ENCODE assay signal across 13 cellular contexts in genomic region chr13:114152831-114153371, GRCh38. TPM values are rescaled to one million over a fixed set of nuclear protein-coding genes. Genes with fewer than 3 reads are reported as not detected.
A peak's percentile ranks its signal among the peaks of the same experiment; 100 is the strongest.
DNase-seq lines count a peak whose midpoint lies in the region; ATAC-seq and TF ChIP-seq lines count a peak whose summit lies in the region.
"Had no signal": no experiment of that assay in that cellular context is flagged by ENCODE, and none has a peak within 500 bp of the region (broad histone marks: within the 10 kb centered on the region; RNA-seq: fewer than 3 reads in every experiment).

No MANE protein-coding gene starts in this region.

- H3K27ac ChIP-seq in RWPE1 (peak overlapping the region; percentile 81), substantia nigra (ENCODE audit: low read depth, low read length, poor library complexity, severe bottlenecking) (peak overlapping the region; percentile 28), transverse colon (peak overlapping the region in 1 of 4 donors; percentile 81)
- H3K27ac ChIP-seq: upper lobe of left lung had no signal

- no peak for ATAC-seq in GM18870 (IDR thresholded peaks at IDR 0.05; ENCODE audit: unreplicated experiment)

- H3K9me3 ChIP-seq in transverse colon: no peaks in the 10 kb centered on the region
- H3K9me3 ChIP-seq: upper lobe of left lung had no signal

- TF ChIP-seq CTCF in RWPE1 (conservative IDR thresholded peaks at IDR 0.05; ENCODE audit: low read depth) (no peak), foreskin fibroblast (IDR thresholded peaks at IDR 0.05; ENCODE audit: low read depth, low read length) (no peak), transverse colon (IDR thresholded peaks at IDR 0.05) (no peak)

- POLR2A ChIA-PET in RWPE1 (lab: Yijun Ruan, JAX; ENCODE audit: low non-redundant PET): no interaction called here

- in situ Hi-C loops in transverse colon (cut with MboI; ENCODE audit: low pct_ligation_motif_present in 1 of 4, low pct_unique_long_range_greater_than_20kb in 1 of 4, low sequenced_read_pairs in 3 of 4): no loop called here

- no peak overlapping the region for H3K4me3 Mint-ChIP-seq in activated naive CD4-positive, alpha-beta T cell treated with anti-CD3 and anti-CD28 coated beads, Interleukin-2, amount 50 U/mL, for 24 hours
- no peak overlapping the region for H3K4me3 Mint-ChIP-seq in activated naive CD4-positive, alpha-beta T cell treated with anti-CD3 and anti-CD28 coated beads for 36 hours

- peaks cover 9% of the 10 kb centered on the region for H3K9me3 Mint-ChIP-seq in activated naive CD4-positive, alpha-beta T cell treated with anti-CD3 and anti-CD28 coated beads, Interleukin-2, amount 50 U/mL, for 24 hours
- no peaks in the 10 kb centered on the region for H3K9me3 Mint-ChIP-seq in activated naive CD4-positive, alpha-beta T cell treated with anti-CD3 and anti-CD28 coated beads for 36 hours

- H3K4me3 ChIP-seq in foreskin fibroblast (ENCODE audit: low read depth in 1 of 2, low read length in 2 of 2) (no peak overlapping the region), transverse colon (no peak overlapping the region)
- H3K4me3 ChIP-seq: upper lobe of left lung had no signal

- H3K4me1 ChIP-seq in transverse colon: peaks cover 3 to 24% (median 13%) of the 10 kb centered on the region in 4 donors

- CTCF ChIA-PET in activated naive CD4-positive, alpha-beta T cell treated with anti-CD3 and anti-CD28 coated beads for 36 hours (lab: Charles Lee): interaction anchor here (1.1 kb wide), 1 partner anchor 10 kb away, joined by 3 read pairs; no protein-coding TSS in a partner anchor
- CTCF ChIA-PET in RWPE1 (lab: Yijun Ruan, JAX): interaction anchor here (0.8 kb wide), 1 partner anchor 299 kb away, joined by 3 read pairs; no protein-coding TSS in a partner anchor

- TF ChIP-seq POLR2A in transverse colon (IDR thresholded peaks at IDR 0.05): no peak

- H3K4me1 Mint-ChIP-seq in activated naive CD4-positive, alpha-beta T cell treated with anti-CD3 and anti-CD28 coated beads, Interleukin-2, amount 50 U/mL, for 24 hours: peaks cover 82% of the 10 kb centered on the region
- H3K4me1 Mint-ChIP-seq in activated naive CD4-positive, alpha-beta T cell treated with anti-CD3 and anti-CD28 coated beads for 36 hours (ENCODE audit: low read depth): peaks cover 70% of the 10 kb centered on the region

- TF ChIP-seq EP300 in transverse colon (IDR thresholded peaks at IDR 0.05; ENCODE audit: low read depth): no peak

- 84 to 90% methylated on average over 8 to 20 of the region's 20 CpGs for WGBS in transverse colon (ENCODE audit: low coverage in 1 of 2), 2 donors

- intact Hi-C loops in activated naive CD4-positive, alpha-beta T cell treated with anti-CD3 and anti-CD28 coated beads for 36 hours (cut with micrococcal nuclease): no loop called here
- intact Hi-C loops in transverse colon (cut with DNase I; ENCODE audit: low total_unique reads): no loop called here

- peaks cover 5% of the 10 kb centered on the region for H3K36me3 Mint-ChIP-seq in activated naive CD4-positive, alpha-beta T cell treated with anti-CD3 and anti-CD28 coated beads, Interleukin-2, amount 50 U/mL, for 24 hours
- no peaks in the 10 kb centered on the region for H3K36me3 Mint-ChIP-seq in activated naive CD4-positive, alpha-beta T cell treated with anti-CD3 and anti-CD28 coated beads for 36 hours (ENCODE audit: low read depth)

- no peaks in the 10 kb centered on the region for H3K27me3 ChIP-seq in transverse colon
- H3K27me3 ChIP-seq: upper lobe of left lung had no signal

- peak overlapping the region; percentile 89 for H3K27ac Mint-ChIP-seq in activated naive CD4-positive, alpha-beta T cell treated with anti-CD3 and anti-CD28 coated beads, Interleukin-2, amount 50 U/mL, for 24 hours
- H3K27ac Mint-ChIP-seq in activated naive CD4-positive, alpha-beta T cell treated with anti-CD3 and anti-CD28 coated beads for 36 hours: no peak overlapping the region

- no peaks in the 10 kb centered on the region for H3K27me3 Mint-ChIP-seq in activated naive CD4-positive, alpha-beta T cell treated with anti-CD3 and anti-CD28 coated beads, Interleukin-2, amount 50 U/mL, for 24 hours
- no peaks in the 10 kb centered on the region for H3K27me3 Mint-ChIP-seq in activated naive CD4-positive, alpha-beta T cell treated with anti-CD3 and anti-CD28 coated beads for 36 hours (ENCODE audit: low read depth)

- no peak for DNase-seq in activated naive CD4-positive, alpha-beta T cell treated with anti-CD3 and anti-CD28 coated beads for 36 hours
- no peak for DNase-seq in RWPE1 (ENCODE audit: low spot score)
- DNase-seq in foreskin fibroblast: peak; percentile 73 to 84
- DNase-seq in substantia nigra (lab: John Stamatoyannopoulos, UW): peak in 10 of 49 donors; percentile 16 to 66 (median 36)
- no peak for DNase-seq in NCI-H1417 (lab: John Stamatoyannopoulos, UW)
- no peak for DNase-seq in transverse colon
- DNase-seq: NCI-H1048, upper lobe of left lung had no signal

- H3K36me3 ChIP-seq in transverse colon: no peaks in the 10 kb centered on the region
- H3K36me3 ChIP-seq: upper lobe of left lung had no signal

RNA-seq across cellular contexts. Expression of gene RASA3, which starts 20.5 kb away (rescaled TPM):
- total RNA-seq in activated naive CD4-positive, alpha-beta T cell treated with anti-CD3 and anti-CD28 coated beads for 36 hours: 10 to 100 TPM; 48.3 to 48.8 TPM
- total RNA-seq in transverse colon: 10 to 100 TPM in 1 of 4 donors, 1 to 10 TPM in 3; 4.4 to 15.6 (median 8.5) TPM

RNA-seq across cellular contexts. Expression of gene CFAP97D2, which starts 26.2 kb away (rescaled TPM):
- total RNA-seq in activated naive CD4-positive, alpha-beta T cell treated with anti-CD3 and anti-CD28 coated beads for 36 hours: under 1 TPM in 1 of 2 experiments, not detected in 1; 0.17 TPM
- not detected for total RNA-seq in transverse colon
- total RNA-seq: HT-29, myocyte, skeletal muscle tissue had no signal

Comparison
In these comparisons a context has a peak if more than half of its experiments do, and no peak if none do; other contexts are left out.
1. DNase-seq: peak in foreskin fibroblast (2 of 2); none in activated naive CD4-positive, alpha-beta T cell treated with anti-CD3 and anti-CD28 coated beads for 36 hours (single experiment), RWPE1 (single experiment), NCI-H1417 (0 of 3) and transverse colon (single experiment).